ENCODE assay signal across 10 cellular contexts in the genomic region with DNA sequence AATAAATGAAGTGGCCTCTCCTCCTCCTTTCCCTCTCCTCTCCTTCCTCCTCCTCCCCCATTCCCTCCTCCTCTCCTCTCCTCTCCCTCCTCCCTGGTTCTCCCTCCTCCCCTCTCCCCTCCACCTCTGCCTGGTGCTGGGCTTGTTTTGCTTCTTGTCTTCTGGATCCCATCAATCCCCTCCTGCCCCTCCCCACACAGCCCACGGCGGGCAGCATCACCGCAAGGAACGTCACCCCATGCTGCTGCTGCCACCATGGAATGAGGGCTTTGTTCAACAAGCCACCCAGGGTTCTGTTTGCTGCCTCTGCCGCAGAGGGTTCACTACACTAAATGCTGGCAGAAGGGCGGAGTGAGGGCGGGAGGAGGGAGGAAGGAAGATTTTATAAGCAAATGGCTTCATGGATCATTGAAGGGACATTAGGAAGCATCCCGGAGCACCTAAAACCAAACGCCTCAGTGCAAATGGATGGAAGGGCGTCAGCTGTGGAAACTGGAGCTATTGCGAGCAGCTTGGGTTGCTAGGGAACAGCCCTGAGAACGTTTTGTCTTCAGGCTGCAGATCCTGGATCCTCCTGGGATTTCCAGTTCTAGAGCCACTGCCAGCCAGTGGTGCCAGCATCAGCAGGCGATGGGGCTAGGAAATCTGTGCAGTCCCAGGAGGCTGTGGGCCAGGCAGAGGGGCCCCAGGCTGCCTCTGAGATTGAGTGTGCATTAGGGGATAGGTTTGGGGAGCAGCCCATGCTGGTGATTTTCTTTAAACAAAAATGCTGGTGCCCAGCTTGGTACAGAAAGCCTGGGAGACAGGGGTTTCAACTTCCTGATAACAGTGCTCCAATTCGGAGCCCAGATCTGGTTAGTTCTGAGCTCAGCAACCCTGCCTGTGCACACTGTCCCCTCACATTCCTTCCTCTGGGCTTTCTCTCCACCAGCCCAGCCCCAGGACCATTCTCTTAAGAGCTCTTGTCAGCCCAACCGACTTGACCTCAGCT.
A peak's percentile ranks its signal among the peaks of the same experiment; 100 is the strongest.
DNase-seq lines count a peak whose midpoint lies in the region; ATAC-seq and TF ChIP-seq lines count a peak whose summit lies in the region.
"Had no signal": no experiment of that assay in that cellular context is flagged by ENCODE, and none has a peak within 500 bp of the region (broad histone marks: within the 10 kb centered on the region; RNA-seq: fewer than 3 reads in every experiment).

No MANE protein-coding gene starts in this region.

- peaks cover 20% of the 10 kb centered on the region for H3K4me1 ChIP-seq in vagina

- H3K4me1 Mint-ChIP-seq in mesothelial cell of epicardium: peaks cover 38% of the 10 kb centered on the region
- H3K4me1 Mint-ChIP-seq in activated CD4-positive, alpha-beta T cell treated with anti-CD3 and anti-CD28 coated beads for 36 hours: no peaks in the 10 kb centered on the region

- POLR2A ChIA-PET in activated CD4-positive, alpha-beta T cell treated with anti-CD3 and anti-CD28 coated beads for 36 hours (lab: Charles Lee): no interaction called here

- H3K27ac ChIP-seq in vagina: peak overlapping the region; percentile 24
- H3K27ac ChIP-seq: HL-60 had no signal

- no peaks in the 10 kb centered on the region for H3K9me3 ChIP-seq in vagina

- no peaks in the 10 kb centered on the region for H3K36me3 ChIP-seq in vagina

- H3K4me3 Mint-ChIP-seq in mesothelial cell of epicardium: no peak overlapping the region
- no peak overlapping the region for H3K4me3 Mint-ChIP-seq in activated CD4-positive, alpha-beta T cell treated with anti-CD3 and anti-CD28 coated beads for 36 hours

- no peak for TF ChIP-seq CTCF in cardiac fibroblast (IDR thresholded peaks at IDR 0.05; ENCODE audit: low read depth, low read length)
- TF ChIP-seq CTCF in mesothelial cell of epicardium (IDR thresholded peaks at IDR 0.05; ENCODE audit: unreplicated experiment): no peak
- no peak for TF ChIP-seq CTCF in vagina (IDR thresholded peaks at IDR 0.05)

- TF ChIP-seq POLR2A in vagina (IDR thresholded peaks at IDR 0.05): no peak

- no peaks in the 10 kb centered on the region for H3K27me3 ChIP-seq in vagina

- peaks cover 10% of the 10 kb centered on the region for H3K9me3 Mint-ChIP-seq in mesothelial cell of epicardium
- H3K9me3 Mint-ChIP-seq in activated CD4-positive, alpha-beta T cell treated with anti-CD3 and anti-CD28 coated beads for 36 hours (ENCODE audit: low read depth): no peaks in the 10 kb centered on the region

- ATAC-seq in activated CD4-positive, alpha-beta T cell treated with anti-CD3 and anti-CD28 coated beads for 36 hours: no peak
- ATAC-seq in HG03432 (IDR thresholded peaks at IDR 0.05; ENCODE audit: unreplicated experiment): no peak
- ATAC-seq: esophagus mucosa had no signal

- no peak overlapping the region for H3K4me3 ChIP-seq in cardiac fibroblast (replicated peaks in 1 of 2; ENCODE audit: low read depth in 2 of 2, low read length in 2 of 2)
- H3K4me3 ChIP-seq in vagina: no peak overlapping the region

- H3K27me3 Mint-ChIP-seq in mesothelial cell of epicardium (ENCODE audit: low read depth): no peaks in the 10 kb centered on the region
- H3K27me3 Mint-ChIP-seq in activated CD4-positive, alpha-beta T cell treated with anti-CD3 and anti-CD28 coated beads for 36 hours: peaks cover 2% of the 10 kb centered on the region

- CTCF ChIA-PET in activated CD4-positive, alpha-beta T cell treated with anti-CD3 and anti-CD28 coated beads for 36 hours (lab: Charles Lee): no interaction called here

- peak overlapping the region; percentile 75 for H3K27ac Mint-ChIP-seq in mesothelial cell of epicardium
- H3K27ac Mint-ChIP-seq in activated CD4-positive, alpha-beta T cell treated with anti-CD3 and anti-CD28 coated beads for 36 hours: no peak overlapping the region

- DNase-seq in NCI-H524 (lab: John Stamatoyannopoulos, UW): peak; percentile 41 to 76
- no peak for DNase-seq in NCI-H524 treated with DMSO at 0.1 percent for 48 hours (lab: John Stamatoyannopoulos, UW)
- DNase-seq in cardiac fibroblast (ENCODE audit: low read depth in 2 of 2): peak; percentile 14 to 54
- DNase-seq in mesothelial cell of epicardium (ENCODE audit: low spot score in 2 of 2, unreplicated experiment in 2 of 2): no peak
- DNase-seq in vagina (ENCODE audit: extremely low spot score in 2 of 2): peak; percentile 67 to 81
- no peak for DNase-seq in T1000 (lab: John Stamatoyannopoulos, UW)
- no peak for DNase-seq in activated CD4-positive, alpha-beta T cell treated with anti-CD3 and anti-CD28 coated beads for 36 hours

- intact Hi-C loops in vagina (cut with DNase I): no loop called here
- intact Hi-C loops in activated CD4-positive, alpha-beta T cell treated with anti-CD3 and anti-CD28 coated beads for 36 hours (cut with DNase I, micrococcal nuclease): no loop called here

- H3K36me3 Mint-ChIP-seq in mesothelial cell of epicardium: no peaks in the 10 kb centered on the region
- no peaks in the 10 kb centered on the region for H3K36me3 Mint-ChIP-seq in activated CD4-positive, alpha-beta T cell treated with anti-CD3 and anti-CD28 coated beads for 36 hours (ENCODE audit: low read depth)

Comparison
In these comparisons a context has a peak if more than half of its experiments do, and no peak if none do; other contexts are left out.
1. DNase-seq: peak in NCI-H524 (2 of 2), cardiac fibroblast (2 of 2) and vagina (2 of 2); none in NCI-H524 treated with DMSO at 0.1 percent for 48 hours (single experiment), mesothelial cell of epicardium (0 of 2), T1000 (single experiment) and activated CD4-positive, alpha-beta T cell treated with anti-CD3 and anti-CD28 coated beads for 36 hours (single experiment).